ENCODE assay signal across 1 cellular context in the genomic region with DNA sequence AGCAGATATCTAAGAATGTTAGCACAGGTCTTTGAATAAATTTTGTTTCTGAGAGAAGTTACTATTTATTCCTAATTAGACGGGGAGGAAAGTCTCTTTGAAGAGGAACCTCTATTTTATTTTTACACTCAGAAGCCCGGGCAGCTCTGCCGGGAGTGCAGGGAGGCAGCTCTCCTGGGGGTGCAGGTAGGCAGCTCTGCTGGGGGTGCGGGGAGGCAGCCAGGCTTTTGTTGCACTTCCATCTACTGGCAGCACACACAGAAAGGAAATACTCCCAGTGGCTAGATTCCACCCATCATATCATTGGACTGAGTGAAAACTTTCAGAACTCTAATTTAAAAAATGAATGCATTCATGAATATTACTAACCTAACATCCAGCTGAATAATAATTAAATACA.
TF ChIP-seq lines count a peak whose summit lies in the region.

No MANE protein-coding gene starts in this region.

TF ChIP-seq in H1, 55 proteins besides CTCF, POLR2A, EP300 and RAD21:
- no peak for TF ChIP-seq ZNF274 (IDR thresholded peaks at IDR 0.05; ENCODE audit: borderline replicate concordance, extremely low read depth, low read length)
- no peak for TF ChIP-seq CTBP2 (IDR thresholded peaks at IDR 0.05; ENCODE audit: borderline replicate concordance, insufficient read depth, insufficient read length, low read length)
- TF ChIP-seq CEBPB (IDR thresholded peaks at IDR 0.05; ENCODE audit: low read depth, low read length) = no peak
- no peak for TF ChIP-seq BACH1 (IDR thresholded peaks at IDR 0.05; ENCODE audit: low read length)
- peak; percentile 37 for TF ChIP-seq ASH2L (IDR thresholded peaks at IDR 0.05; ENCODE audit: low read length)
- no peak for TF ChIP-seq TEAD4 (IDR thresholded peaks at IDR 0.05; ENCODE audit: low read depth, low read length)
- no peak for TF ChIP-seq CHD1 (IDR thresholded peaks at IDR 0.05; ENCODE audit: low read depth, low read length)
- no peak for TF ChIP-seq TAF1 (IDR thresholded peaks at IDR 0.05; ENCODE audit: low read depth, low read length)
